Comparison of ENCODE assay signal across 11 cellular contexts in genomic region chr10:80518143-80518806, GRCh38. TPM values are rescaled to one million over a fixed set of nuclear protein-coding genes. Genes with fewer than 3 reads are reported as not detected.
DNase-seq lines count a peak whose midpoint lies in the region; ATAC-seq and TF ChIP-seq lines count a peak whose summit lies in the region.
"Had no signal": no experiment of that assay in that cellular context is flagged by ENCODE, and none has a peak within 500 bp of the region (broad histone marks: within the 10 kb centered on the region; RNA-seq: fewer than 3 reads in every experiment).

No MANE protein-coding gene starts in this region.

- H3K9me3 ChIP-seq in BLaER1 treated with 17β-estradiol and CSF1 and Interleukin-3, amounts not matched to agents 10 nM and 100 nM (replicated peaks in 1 of 11) = no peaks in the 10 kb centered on the region

- H3K9me2 ChIP-seq in GM23338 (ENCODE audit: insufficient read depth) = no peaks in the 10 kb centered on the region

- H3K4me3 ChIP-seq in BLaER1 treated with 17β-estradiol and CSF1 and Interleukin-3, amounts not matched to agents 10 nM and 100 nM = peak overlapping the region; percentile 6 to 52 (median 34); a peak in 16 of 20 replicates
- no peak overlapping the region for H3K4me3 ChIP-seq in GM23338

- no peak for TF ChIP-seq CTCF in GM23338 (conservative IDR thresholded peaks at IDR 0.05; ENCODE audit: low read depth in 2 of 2)

- H3K9ac ChIP-seq in BLaER1 treated with 17β-estradiol and CSF1 and Interleukin-3, amounts not matched to agents 10 nM and 100 nM = peak overlapping the region; percentile 9 to 71 (median 64); a peak in 20 of 22 replicates

- H3K4me3 Mint-ChIP-seq in activated CD4-positive, alpha-beta memory T cell treated with anti-CD3 and anti-CD28 coated beads, Interleukin-2, amount 10 ng/mL, durations not matched to agents 7 days and 5 days = no peak overlapping the region
- H3K4me3 Mint-ChIP-seq in naive thymus-derived CD8-positive, alpha-beta T cell = peak overlapping the region in 2 of 10 donors; percentile 4 to 18
- H3K4me3 Mint-ChIP-seq in GM23338 = no peak overlapping the region

- no peak overlapping the region for H2AFZ ChIP-seq in GM23338

- peak overlapping the region; percentile 91 to 98 (median 94) for H3K4me2 ChIP-seq in BLaER1 treated with 17β-estradiol and CSF1 and Interleukin-3, amounts not matched to agents 10 nM and 100 nM
- no peak overlapping the region for H3K4me2 ChIP-seq in GM23338

- H3K4me1 Mint-ChIP-seq in activated CD4-positive, alpha-beta memory T cell treated with anti-CD3 and anti-CD28 coated beads, Interleukin-2, amount 10 ng/mL, durations not matched to agents 7 days and 5 days = peaks cover 25% of the 10 kb centered on the region
- peaks cover 13 to 55% (median 45%) of the 10 kb centered on the region in 4 donors for H3K4me1 Mint-ChIP-seq in naive thymus-derived CD8-positive, alpha-beta T cell
- H3K4me1 Mint-ChIP-seq in GM23338 = peaks cover 8% of the 10 kb centered on the region; the same call in 2 of the 3 replicates

- peaks cover 80 to 96% (median 89%) of the 10 kb centered on the region in 11 experiments for H3K36me3 ChIP-seq in BLaER1 treated with 17β-estradiol and CSF1 and Interleukin-3, amounts not matched to agents 10 nM and 100 nM
- H3K36me3 ChIP-seq in GM23338 (ENCODE audit: insufficient read depth) = 0 out of 2 replicates have a peak, but pooled peaks cover 3% of the 10 kb centered on the region

- peaks cover 100% of the 10 kb centered on the region in 10 experiments for H3K4me1 ChIP-seq in BLaER1 treated with 17β-estradiol and CSF1 and Interleukin-3, amounts not matched to agents 10 nM and 100 nM
- no peaks in the 10 kb centered on the region for H3K4me1 ChIP-seq in GM23338 (ENCODE audit: insufficient read depth)

- POLR2A ChIA-PET in activated CD4-positive, alpha-beta memory T cell treated with anti-CD3 and anti-CD28 coated beads, Interleukin-2, amount 10 ng/mL, durations not matched to agents 7 days and 5 days (lab: Charles Lee) = no interaction called here
- POLR2A ChIA-PET in naive thymus-derived CD8-positive, alpha-beta T cell (lab: Charles Lee) = interaction anchor here (1.1 to 2.0 kb wide), 4 partner anchors 10 to 74 kb away, joined by 3 to 7 read pairs (median 4); no protein-coding TSS in a partner anchor

- no peaks in the 10 kb centered on the region for H3K27me3 ChIP-seq in BLaER1 treated with 17β-estradiol and CSF1 and Interleukin-3, amounts not matched to agents 10 nM and 100 nM
- H3K27me3 ChIP-seq in GM23338 (ENCODE audit: insufficient read depth) = no peaks in the 10 kb centered on the region
- H3K27me3 ChIP-seq: brain microvascular endothelial cell had no signal

- ATAC-seq in GM19351 (IDR thresholded peaks at IDR 0.05; ENCODE audit: unreplicated experiment) (peak; percentile 70), GM23338 (no peak), esophagus mucosa (no peak), HG02588 (IDR thresholded peaks at IDR 0.05; ENCODE audit: unreplicated experiment) (no peak)
- no peak for ATAC-seq in naive thymus-derived CD8-positive, alpha-beta T cell

- H3K27ac Mint-ChIP-seq in activated CD4-positive, alpha-beta memory T cell treated with anti-CD3 and anti-CD28 coated beads, Interleukin-2, amount 10 ng/mL, durations not matched to agents 7 days and 5 days = peak overlapping the region; percentile 37
- H3K27ac Mint-ChIP-seq in naive thymus-derived CD8-positive, alpha-beta T cell = peak overlapping the region; percentile 18 to 94 (median 77)
- no peak overlapping the region for H3K27ac Mint-ChIP-seq in GM23338

- CTCF ChIA-PET in activated CD4-positive, alpha-beta memory T cell treated with anti-CD3 and anti-CD28 coated beads, Interleukin-2, amount 10 ng/mL, durations not matched to agents 7 days and 5 days (lab: Charles Lee) = no interaction called here

- H4K20me1 ChIP-seq in BLaER1 treated with 17β-estradiol and CSF1 and Interleukin-3, amounts not matched to agents 10 nM and 100 nM = peaks cover 43 to 100% (median 88%) of the 10 kb centered on the region in 11 experiments
- H4K20me1 ChIP-seq in GM23338 (replicated peaks; ENCODE audit: insufficient read depth) = no peaks in the 10 kb centered on the region

- no peaks in the 10 kb centered on the region for H3F3A ChIP-seq in GM23338 (replicated peaks; ENCODE audit: low read depth)

- H3K27ac ChIP-seq in BLaER1 treated with 17β-estradiol and CSF1 and Interleukin-3, amounts not matched to agents 10 nM and 100 nM = peak overlapping the region in 10 of 11 experiments; percentile 51 to 81 (median 71); a peak in 19 of 22 replicates
- H3K27ac ChIP-seq in GM23338 (ENCODE audit: low read depth) = no peak overlapping the region
- H3K27ac ChIP-seq: brain microvascular endothelial cell had no signal

- H3K79me2 ChIP-seq in GM23338 (replicated peaks; ENCODE audit: insufficient read depth) = no peaks in the 10 kb centered on the region

- peaks cover 60% of the 10 kb centered on the region for H3K36me3 Mint-ChIP-seq in activated CD4-positive, alpha-beta memory T cell treated with anti-CD3 and anti-CD28 coated beads, Interleukin-2, amount 10 ng/mL, durations not matched to agents 7 days and 5 days (ENCODE audit: low read depth)
- H3K36me3 Mint-ChIP-seq in naive thymus-derived CD8-positive, alpha-beta T cell = peaks cover 0 to 79% (median 6%) of the 10 kb centered on the region in 3 donors
- H3K36me3 Mint-ChIP-seq in GM23338 (ENCODE audit: low read depth) = peaks cover 57% of the 10 kb centered on the region

- DNase-seq in activated CD4-positive, alpha-beta memory T cell treated with anti-CD3 and anti-CD28 coated beads, Interleukin-2, amount 10 ng/mL, durations not matched to agents 7 days and 5 days = no peak
- DNase-seq in naive thymus-derived CD8-positive, alpha-beta T cell = peak in 1 of 10 donors; percentile 52
- DNase-seq in GM23338 (ENCODE audit: low spot score) (no peak), dermis blood vessel endothelial cell (no peak)
- DNase-seq: brain microvascular endothelial cell; stimulated activated CD4-positive, alpha-beta T cell treated with anti-CD3 and anti-CD28 coated beads, Interleukin-12 subunit alpha, Interleukin-12 subunit beta, amount 100 ng/mL, for 4 hours had no signal

- H3K27me3 Mint-ChIP-seq in activated CD4-positive, alpha-beta memory T cell treated with anti-CD3 and anti-CD28 coated beads, Interleukin-2, amount 10 ng/mL, durations not matched to agents 7 days and 5 days = no peaks in the 10 kb centered on the region
- H3K27me3 Mint-ChIP-seq in naive thymus-derived CD8-positive, alpha-beta T cell = no peaks in the 10 kb centered on the region
- peaks cover 7% of the 10 kb centered on the region for H3K27me3 Mint-ChIP-seq in GM23338 (ENCODE audit: insufficient read depth, low read depth, poor library complexity)

- no peaks in the 10 kb centered on the region for H3K9me3 Mint-ChIP-seq in activated CD4-positive, alpha-beta memory T cell treated with anti-CD3 and anti-CD28 coated beads, Interleukin-2, amount 10 ng/mL, durations not matched to agents 7 days and 5 days
- H3K9me3 Mint-ChIP-seq in naive thymus-derived CD8-positive, alpha-beta T cell = no peaks in the 10 kb centered on the region
- no peaks in the 10 kb centered on the region for H3K9me3 Mint-ChIP-seq in GM23338

TF ChIP-seq in GM23338, 12 proteins besides CTCF, POLR2A, EP300 and RAD21 (continues in another document):
- TF ChIP-seq EZH2phosphoT487 (IDR thresholded peaks at IDR 0.05; ENCODE audit: unreplicated experiment) (no peak), JUNB (IDR thresholded peaks at IDR 0.05; ENCODE audit: unreplicated experiment) (no peak), EZH2 (IDR thresholded peaks at IDR 0.05; ENCODE audit: low read depth, unreplicated experiment) (no peak), POLR2AphosphoS5 (IDR thresholded peaks at IDR 0.05; ENCODE audit: low read depth) (no peak), ZNF114 (CRISPR knock-in tag; IDR thresholded peaks at IDR 0.05) (no peak)
- TF ChIP-seq, protein P1, sequence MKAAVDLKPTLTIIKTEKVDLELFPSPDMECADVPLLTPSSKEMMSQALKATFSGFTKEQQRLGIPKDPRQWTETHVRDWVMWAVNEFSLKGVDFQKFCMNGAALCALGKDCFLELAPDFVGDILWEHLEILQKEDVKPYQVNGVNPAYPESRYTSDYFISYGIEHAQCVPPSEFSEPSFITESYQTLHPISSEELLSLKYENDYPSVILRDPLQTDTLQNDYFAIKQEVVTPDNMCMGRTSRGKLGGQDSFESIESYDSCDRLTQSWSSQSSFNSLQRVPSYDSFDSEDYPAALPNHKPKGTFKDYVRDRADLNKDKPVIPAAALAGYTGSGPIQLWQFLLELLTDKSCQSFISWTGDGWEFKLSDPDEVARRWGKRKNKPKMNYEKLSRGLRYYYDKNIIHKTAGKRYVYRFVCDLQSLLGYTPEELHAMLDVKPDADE (IDR thresholded peaks at IDR 0.05) = no peak

RNA-seq across cellular contexts. Expression of gene SH2D4B, which starts 19.4 kb away (rescaled TPM):
- total RNA-seq in activated CD4-positive, alpha-beta memory T cell treated with anti-CD3 and anti-CD28 coated beads, Interleukin-2, amount 10 ng/mL, durations not matched to agents 7 days and 5 days = under 1 TPM; 0.13 to 0.15 TPM
- under 1 TPM; 0.11 to 0.36 TPM for total RNA-seq in naive thymus-derived CD8-positive, alpha-beta T cell
- not detected for polyA plus RNA-seq in naive thymus-derived CD8-positive, alpha-beta T cell
- total RNA-seq in GM23338 (2014; rRNA removed; shearing (Covaris generic)) = not detected in 2 replicates
- 0.08 TPM in 1 of 2 replicates, not detected in the other for polyA plus RNA-seq in GM23338 (2016; fragmentation: Nextera tagmentation; extraction: Ambion mirVana)
- total RNA-seq in esophagus mucosa = 0.04 TPM
- total RNA-seq in dermis blood vessel endothelial cell = 0.05 and 0.34 TPM in 2 replicates
- total RNA-seq: HT-29 had no signal
